In genomic region chr5:96712100-96712746, GRCh38 we compare ENCODE assay signal across 30 cellular contexts. TPM values are rescaled to one million over a fixed set of nuclear protein-coding genes. Genes with fewer than 3 reads are reported as not detected.
DNase-seq lines count a peak whose midpoint lies in the region; ATAC-seq and TF ChIP-seq lines count a peak whose summit lies in the region.
"Had no signal": no experiment of that assay in that cellular context is flagged by ENCODE, and none has a peak within 500 bp of the region (broad histone marks: within the 10 kb centered on the region; RNA-seq: fewer than 3 reads in every experiment).

No MANE protein-coding gene starts in this region.

- H3K27me3 Mint-ChIP-seq in T-helper 17 cell, result no peaks in the 10 kb centered on the region
- H3K27me3 Mint-ChIP-seq in memory B cell, result no peaks in the 10 kb centered on the region
- H3K27me3 Mint-ChIP-seq: activated naive CD8-positive, alpha-beta T cell treated with anti-CD3 and anti-CD28 coated beads, Interleukin-2, amount 50 U/mL, for 24 hours; activated T-cell treated with anti-CD3 and anti-CD28 coated beads, Interleukin-2, amount 50 U/mL, for 24 hours; B cell had no signal

- H3K9me3 Mint-ChIP-seq in memory B cell, result no peaks in the 10 kb centered on the region
- H3K9me3 Mint-ChIP-seq: activated naive CD8-positive, alpha-beta T cell treated with anti-CD3 and anti-CD28 coated beads, Interleukin-2, amount 50 U/mL, for 24 hours; activated T-cell treated with anti-CD3 and anti-CD28 coated beads, Interleukin-2, amount 50 U/mL, for 24 hours; H9; neural progenitor cell had no signal

- H3K27me3 ChIP-seq in right atrium auricular region, result no peaks in the 10 kb centered on the region
- H3K27me3 ChIP-seq: body of pancreas, dorsolateral prefrontal cortex, neural progenitor cell, stomach, thyroid gland, uterus had no signal

- H3K36me3 Mint-ChIP-seq in T-helper 17 cell (ENCODE audit: low read depth) (peaks cover 2% of the 10 kb centered on the region), memory B cell (peaks cover 14% of the 10 kb centered on the region)

- no peaks in the 10 kb centered on the region for H3K36me3 ChIP-seq in right atrium auricular region
- H3K36me3 ChIP-seq: neural progenitor cell, stomach, thyroid gland, uterus had no signal

- no peak for DNase-seq in right atrium auricular region (ENCODE audit: low spot score)
- DNase-seq in Right ventricle myocardium inferior (ENCODE audit: missing footprints), result no peak
- DNase-seq in T-helper 17 cell, result no peak
- no peak for DNase-seq in memory B cell (ENCODE audit: low spot score in 2 of 2)
- no peak for DNase-seq in omental fat pad (ENCODE audit: low spot score)
- DNase-seq: ACHN; activated CD4-positive, alpha-beta T cell treated with anti-CD3 and anti-CD28 coated beads, Interleukin-2, amount 50 U/mL, for 1 hour; activated gamma-delta T cell treated with Interleukin-2 at 50 U/mL for 16 hours; activated naive CD8-positive, alpha-beta T cell treated with anti-CD3 and anti-CD28 coated beads, Interleukin-2, amount 50 U/mL, for 24 hours; activated T-cell treated with anti-CD3 and anti-CD28 coated beads, Interleukin-2, amount 50 U/mL, for 24 hours; body of pancreas; COR-L47; dorsolateral prefrontal cortex; H9; hippocampal formation; mammary epithelial cell; NCI-H146; NCI-H2107; NCI-H345; NCI-H69; SHP77 treated with DMSO at 0.1 percent for 48 hours; stomach; T-helper 9 cell; thyroid gland; uterus had no signal

- no peak overlapping the region for H3K4me3 Mint-ChIP-seq in T-helper 17 cell
- no peak overlapping the region for H3K4me3 Mint-ChIP-seq in memory B cell
- H3K4me3 Mint-ChIP-seq: activated naive CD8-positive, alpha-beta T cell treated with anti-CD3 and anti-CD28 coated beads, Interleukin-2, amount 50 U/mL, for 24 hours; activated T-cell treated with anti-CD3 and anti-CD28 coated beads, Interleukin-2, amount 50 U/mL, for 24 hours; B cell; H9; neural progenitor cell had no signal

- H3K27ac Mint-ChIP-seq in T-helper 17 cell, result peak overlapping the region; percentile 96
- peak overlapping the region; percentile 31 for H3K27ac Mint-ChIP-seq in memory B cell
- H3K27ac Mint-ChIP-seq: activated naive CD8-positive, alpha-beta T cell treated with anti-CD3 and anti-CD28 coated beads, Interleukin-2, amount 50 U/mL, for 24 hours; activated T-cell treated with anti-CD3 and anti-CD28 coated beads, Interleukin-2, amount 50 U/mL, for 24 hours; B cell; neural progenitor cell had no signal

- H3K27ac ChIP-seq in right atrium auricular region, result peak overlapping the region; percentile 97 to 98
- H3K27ac ChIP-seq: body of pancreas, dorsolateral prefrontal cortex, neural progenitor cell, stomach, uterus had no signal

- no peak for ATAC-seq in Right ventricle myocardium inferior
- no peak for ATAC-seq in T-helper 17 cell
- ATAC-seq in memory B cell (ENCODE audit: low read depth), result no peak
- ATAC-seq in omental fat pad (ENCODE audit: low FRiP score), result no peak
- ATAC-seq in HG02870 (IDR thresholded peaks at IDR 0.05; ENCODE audit: unreplicated experiment), result no peak
- ATAC-seq in HG02642 (IDR thresholded peaks at IDR 0.05; ENCODE audit: poor library complexity, unreplicated experiment), result no peak
- ATAC-seq: activated naive CD8-positive, alpha-beta T cell treated with anti-CD3 and anti-CD28 coated beads, Interleukin-2, amount 50 U/mL, for 24 hours; body of pancreas; sciatic nerve had no signal

- intact Hi-C loops in Right ventricle myocardium inferior (cut with DNase I), result no loop called here

- peaks cover 0 to 89% of the 10 kb centered on the region in 2 donors for H3K4me1 ChIP-seq in right atrium auricular region
- H3K4me1 ChIP-seq: neural progenitor cell had no signal

- TF ChIP-seq CTCF in right atrium auricular region (IDR thresholded peaks at IDR 0.05), result no peak
- TF ChIP-seq CTCF in omental fat pad (IDR thresholded peaks at IDR 0.05), result no peak

- H3K4me1 Mint-ChIP-seq in T-helper 17 cell, result peaks cover 45% of the 10 kb centered on the region
- peaks cover 28% of the 10 kb centered on the region for H3K4me1 Mint-ChIP-seq in memory B cell

- H3K9me3 ChIP-seq in right atrium auricular region (no peaks in the 10 kb centered on the region), T-helper 17 cell (ENCODE audit: control insufficient read depth, low read length, poor library complexity, severe bottlenecking) (no peaks in the 10 kb centered on the region)
- H3K9me3 ChIP-seq: body of pancreas, stomach, thyroid gland, uterus had no signal

- no peak overlapping the region for H3K4me3 ChIP-seq in right atrium auricular region
- H3K4me3 ChIP-seq: body of pancreas, dorsolateral prefrontal cortex, neural progenitor cell, stomach, thyroid gland, uterus had no signal

RNA-seq across cellular contexts. Expression of gene CAST, which starts 50.0 kb away (rescaled TPM):
- 100 to 1,000 TPM; 439 to 631 TPM for total RNA-seq in right atrium auricular region
- total RNA-seq in Right ventricle myocardium inferior, result 461 TPM
- total RNA-seq in T-helper 17 cell, result 100 to 1,000 TPM; 303 TPM
- 100 to 1,000 TPM; 224 to 362 (median 285) TPM for total RNA-seq in omental fat pad
